In genomic region chr20:64328030-64328408, GRCh38 we compare ENCODE assay signal across 1 cellular context.
TF ChIP-seq lines count a peak whose summit lies in the region.

No MANE protein-coding gene starts in this region.

TF ChIP-seq in K562, 482 proteins besides CTCF, POLR2A, EP300 and RAD21:
- TF ChIP-seq RBFOX2 (IDR thresholded peaks at IDR 0.05; ENCODE audit: low read depth, low read length) (0 out of 2 replicates have a peak, but pooled peaks have one; percentile 3), CREM (IDR thresholded peaks at IDR 0.05; ENCODE audit: low read depth) (0 out of 2 replicates have a peak, but pooled peaks have one; percentile 17)
TF ChIP-seq in K562: peak in this region for 2; not testable (repeated sequence) for 480.
